ENCODE assay signal across 1 cellular context in genomic region chr1:30135729-30136128, GRCh38.
TF ChIP-seq lines count a peak whose summit lies in the region.

No MANE protein-coding gene starts in this region.

TF ChIP-seq in K562, 482 proteins besides CTCF, POLR2A, EP300 and RAD21 (continued from another document):
- no peak for TF ChIP-seq ZNF717 (CRISPR knock-in tag; IDR thresholded peaks at IDR 0.05)
- peak; percentile 92 for TF ChIP-seq TOE1 (IDR thresholded peaks at IDR 0.05; ENCODE audit: borderline replicate concordance)
- no peak for TF ChIP-seq TOE1 (CRISPR knock-in tag; IDR thresholded peaks at IDR 0.05; ENCODE audit: borderline replicate concordance, low read depth)
- no peak for TF ChIP-seq ESRRA (IDR thresholded peaks at IDR 0.05; ENCODE audit: borderline replicate concordance, low read depth)
- TF ChIP-seq SRSF7 (optimal IDR thresholded peaks at IDR 0.05; ENCODE audit: low read depth, low read length): no peak
